In the genomic region with DNA sequence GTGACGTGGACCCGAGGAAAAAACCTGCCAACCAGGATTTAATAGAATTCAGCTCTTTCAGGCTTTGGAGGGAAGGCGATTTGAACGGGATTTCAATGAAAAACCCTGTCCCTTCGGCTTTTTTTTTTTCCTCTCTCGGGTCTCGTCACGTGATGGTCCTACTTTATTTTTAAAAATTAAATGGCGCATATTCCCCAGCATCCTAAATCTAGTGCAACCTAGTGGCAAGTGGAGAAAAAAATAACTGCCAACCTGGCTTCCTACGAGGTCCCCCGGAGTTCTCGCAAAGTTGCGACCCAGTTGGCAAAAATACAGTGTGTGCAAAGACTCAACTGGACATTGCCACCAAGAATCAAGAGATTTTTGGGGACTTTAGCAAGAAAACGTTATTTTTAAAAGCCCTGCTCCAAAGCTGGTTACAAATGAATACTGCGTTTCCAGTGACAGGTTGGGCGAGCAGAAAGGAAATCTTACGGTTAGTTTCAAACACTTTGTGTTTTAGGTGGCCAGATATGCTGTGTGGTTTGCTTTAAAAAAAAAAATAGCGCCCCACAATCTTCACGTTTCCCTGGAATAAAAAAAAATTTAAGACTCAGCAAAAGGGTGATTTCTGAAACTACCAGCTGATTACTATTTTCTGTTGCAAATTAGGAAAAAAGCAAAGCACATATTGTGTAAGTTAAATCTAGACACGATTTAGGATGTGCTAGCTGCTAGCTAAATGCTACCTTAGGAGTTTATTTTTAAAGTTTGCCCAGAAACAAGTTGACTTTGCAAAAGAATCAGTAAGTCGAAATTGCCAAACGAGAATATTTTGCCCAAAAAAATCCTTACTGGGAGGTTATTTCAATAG, we compare ENCODE assay signal across 1 cellular context.
TF ChIP-seq lines count a peak whose summit lies in the region.

No MANE protein-coding gene starts in this region.

TF ChIP-seq in HepG2, 621 proteins besides CTCF, POLR2A, EP300 and RAD21 (continued from another document and continues in another):
- TF ChIP-seq, protein P1, sequence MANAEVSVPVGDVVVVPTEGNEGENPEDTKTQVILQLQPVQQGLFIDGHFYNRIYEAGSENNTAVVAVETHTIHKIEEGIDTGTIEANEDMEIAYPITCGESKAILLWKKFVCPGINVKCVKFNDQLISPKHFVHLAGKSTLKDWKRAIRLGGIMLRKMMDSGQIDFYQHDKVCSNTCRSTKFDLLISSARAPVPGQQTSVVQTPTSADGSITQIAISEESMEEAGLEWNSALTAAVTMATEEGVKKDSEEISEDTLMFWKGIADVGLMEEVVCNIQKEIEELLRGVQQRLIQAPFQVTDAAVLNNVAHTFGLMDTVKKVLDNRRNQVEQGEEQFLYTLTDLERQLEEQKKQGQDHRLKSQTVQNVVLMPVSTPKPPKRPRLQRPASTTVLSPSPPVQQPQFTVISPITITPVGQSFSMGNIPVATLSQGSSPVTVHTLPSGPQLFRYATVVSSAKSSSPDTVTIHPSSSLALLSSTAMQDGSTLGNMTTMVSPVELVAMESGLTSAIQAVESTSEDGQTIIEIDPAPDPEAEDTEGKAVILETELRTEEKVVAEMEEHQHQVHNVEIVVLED (CRISPR knock-in tag; IDR thresholded peaks at IDR 0.05; ENCODE audit: borderline replicate concordance): no peak; the same call in 1 of the 2 replicates
- TF ChIP-seq IKZF1 (IDR thresholded peaks at IDR 0.05): no peak
- no peak for TF ChIP-seq ADNP (CRISPR knock-in tag; IDR thresholded peaks at IDR 0.05)
- TF ChIP-seq SMARCC2 (IDR thresholded peaks at IDR 0.05): no peak
- TF ChIP-seq, protein P2, sequence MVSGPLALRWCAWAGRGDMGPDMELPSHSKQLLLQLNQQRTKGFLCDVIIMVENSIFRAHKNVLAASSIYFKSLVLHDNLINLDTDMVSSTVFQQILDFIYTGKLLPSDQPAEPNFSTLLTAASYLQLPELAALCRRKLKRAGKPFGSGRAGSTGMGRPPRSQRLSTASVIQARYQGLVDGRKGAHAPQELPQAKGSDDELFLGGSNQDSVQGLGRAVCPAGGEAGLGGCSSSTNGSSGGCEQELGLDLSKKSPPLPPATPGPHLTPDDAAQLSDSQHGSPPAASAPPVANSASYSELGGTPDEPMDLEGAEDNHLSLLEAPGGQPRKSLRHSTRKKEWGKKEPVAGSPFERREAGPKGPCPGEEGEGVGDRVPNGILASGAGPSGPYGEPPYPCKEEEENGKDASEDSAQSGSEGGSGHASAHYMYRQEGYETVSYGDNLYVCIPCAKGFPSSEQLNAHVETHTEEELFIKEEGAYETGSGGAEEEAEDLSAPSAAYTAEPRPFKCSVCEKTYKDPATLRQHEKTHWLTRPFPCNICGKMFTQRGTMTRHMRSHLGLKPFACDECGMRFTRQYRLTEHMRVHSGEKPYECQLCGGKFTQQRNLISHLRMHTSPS (CRISPR knock-in tag; IDR thresholded peaks at IDR 0.05; ENCODE audit: low read depth): no peak
- TF ChIP-seq, protein P3, sequence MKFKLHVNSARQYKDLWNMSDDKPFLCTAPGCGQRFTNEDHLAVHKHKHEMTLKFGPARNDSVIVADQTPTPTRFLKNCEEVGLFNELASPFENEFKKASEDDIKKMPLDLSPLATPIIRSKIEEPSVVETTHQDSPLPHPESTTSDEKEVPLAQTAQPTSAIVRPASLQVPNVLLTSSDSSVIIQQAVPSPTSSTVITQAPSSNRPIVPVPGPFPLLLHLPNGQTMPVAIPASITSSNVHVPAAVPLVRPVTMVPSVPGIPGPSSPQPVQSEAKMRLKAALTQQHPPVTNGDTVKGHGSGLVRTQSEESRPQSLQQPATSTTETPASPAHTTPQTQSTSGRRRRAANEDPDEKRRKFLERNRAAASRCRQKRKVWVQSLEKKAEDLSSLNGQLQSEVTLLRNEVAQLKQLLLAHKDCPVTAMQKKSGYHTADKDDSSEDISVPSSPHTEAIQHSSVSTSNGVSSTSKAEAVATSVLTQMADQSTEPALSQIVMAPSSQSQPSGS (CRISPR knock-in tag; IDR thresholded peaks at IDR 0.05): no peak; the same call in none of the 2 replicates
- TF ChIP-seq ZNF572 (CRISPR knock-in tag; IDR thresholded peaks at IDR 0.05): no peak
- TF ChIP-seq HOXA5 (CRISPR knock-in tag; IDR thresholded peaks at IDR 0.05): peak; percentile 20; the same call in 1 of the 2 replicates
- TF ChIP-seq, protein P4, sequence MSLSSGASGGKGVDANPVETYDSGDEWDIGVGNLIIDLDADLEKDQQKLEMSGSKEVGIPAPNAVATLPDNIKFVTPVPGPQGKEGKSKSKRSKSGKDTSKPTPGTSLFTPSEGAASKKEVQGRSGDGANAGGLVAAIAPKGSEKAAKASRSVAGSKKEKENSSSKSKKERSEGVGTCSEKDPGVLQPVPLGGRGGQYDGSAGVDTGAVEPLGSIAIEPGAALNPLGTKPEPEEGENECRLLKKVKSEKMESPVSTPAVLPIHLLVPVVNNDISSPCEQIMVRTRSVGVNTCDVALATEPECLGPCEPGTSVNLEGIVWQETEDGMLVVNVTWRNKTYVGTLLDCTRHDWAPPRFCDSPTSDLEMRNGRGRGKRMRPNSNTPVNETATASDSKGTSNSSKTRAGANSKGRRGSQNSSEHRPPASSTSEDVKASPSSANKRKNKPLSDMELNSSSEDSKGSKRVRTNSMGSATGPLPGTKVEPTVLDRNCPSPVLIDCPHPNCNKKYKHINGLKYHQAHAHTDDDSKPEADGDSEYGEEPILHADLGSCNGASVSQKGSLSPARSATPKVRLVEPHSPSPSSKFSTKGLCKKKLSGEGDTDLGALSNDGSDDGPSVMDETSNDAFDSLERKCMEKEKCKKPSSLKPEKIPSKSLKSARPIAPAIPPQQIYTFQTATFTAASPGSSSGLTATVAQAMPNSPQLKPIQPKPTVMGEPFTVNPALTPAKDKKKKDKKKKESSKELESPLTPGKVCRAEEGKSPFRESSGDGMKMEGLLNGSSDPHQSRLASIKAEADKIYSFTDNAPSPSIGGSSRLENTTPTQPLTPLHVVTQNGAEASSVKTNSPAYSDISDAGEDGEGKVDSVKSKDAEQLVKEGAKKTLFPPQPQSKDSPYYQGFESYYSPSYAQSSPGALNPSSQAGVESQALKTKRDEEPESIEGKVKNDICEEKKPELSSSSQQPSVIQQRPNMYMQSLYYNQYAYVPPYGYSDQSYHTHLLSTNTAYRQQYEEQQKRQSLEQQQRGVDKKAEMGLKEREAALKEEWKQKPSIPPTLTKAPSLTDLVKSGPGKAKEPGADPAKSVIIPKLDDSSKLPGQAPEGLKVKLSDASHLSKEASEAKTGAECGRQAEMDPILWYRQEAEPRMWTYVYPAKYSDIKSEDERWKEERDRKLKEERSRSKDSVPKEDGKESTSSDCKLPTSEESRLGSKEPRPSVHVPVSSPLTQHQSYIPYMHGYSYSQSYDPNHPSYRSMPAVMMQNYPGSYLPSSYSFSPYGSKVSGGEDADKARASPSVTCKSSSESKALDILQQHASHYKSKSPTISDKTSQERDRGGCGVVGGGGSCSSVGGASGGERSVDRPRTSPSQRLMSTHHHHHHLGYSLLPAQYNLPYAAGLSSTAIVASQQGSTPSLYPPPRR (CRISPR knock-in tag; IDR thresholded peaks at IDR 0.05; ENCODE audit: borderline replicate concordance): no peak
- no peak for TF ChIP-seq FOSL2 (CRISPR knock-in tag; IDR thresholded peaks at IDR 0.05)
- TF ChIP-seq, protein P5, sequence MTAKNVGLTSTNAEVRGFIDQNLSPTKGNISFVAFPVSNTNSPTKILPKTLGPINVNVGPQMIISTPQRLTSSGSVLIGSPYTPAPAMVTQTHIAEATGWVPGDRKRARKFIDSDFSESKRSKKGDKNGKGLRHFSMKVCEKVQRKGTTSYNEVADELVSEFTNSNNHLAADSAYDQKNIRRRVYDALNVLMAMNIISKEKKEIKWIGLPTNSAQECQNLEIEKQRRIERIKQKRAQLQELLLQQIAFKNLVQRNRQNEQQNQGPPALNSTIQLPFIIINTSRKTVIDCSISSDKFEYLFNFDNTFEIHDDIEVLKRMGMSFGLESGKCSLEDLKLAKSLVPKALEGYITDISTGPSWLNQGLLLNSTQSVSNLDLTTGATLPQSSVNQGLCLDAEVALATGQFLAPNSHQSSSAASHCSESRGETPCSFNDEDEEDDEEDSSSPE (CRISPR knock-in tag; IDR thresholded peaks at IDR 0.05): no peak
- TF ChIP-seq ZNF883 (CRISPR knock-in tag; IDR thresholded peaks at IDR 0.05; ENCODE audit: not compliant biosample characterization): no peak
- TF ChIP-seq CBX5 (CRISPR knock-in tag; IDR thresholded peaks at IDR 0.05; ENCODE audit: borderline replicate concordance): 0 out of 2 replicates have a peak, but pooled peaks have one; percentile 23
- TF ChIP-seq ESRRA (CRISPR knock-in tag; IDR thresholded peaks at IDR 0.05; ENCODE audit: low read depth): 0 out of 2 replicates have a peak, but pooled peaks have one; percentile 14
- no peak for TF ChIP-seq ZFY (CRISPR knock-in tag; IDR thresholded peaks at IDR 0.05)
- TF ChIP-seq SIN3B (IDR thresholded peaks at IDR 0.05; ENCODE audit: low read length): peak; percentile 62; the same call in 1 of the 2 replicates
- TF ChIP-seq NFKBIZ (CRISPR knock-in tag; IDR thresholded peaks at IDR 0.05): peak; percentile 30; the same call in 1 of the 2 replicates
- no peak for TF ChIP-seq CENPT (CRISPR knock-in tag; IDR thresholded peaks at IDR 0.05; ENCODE audit: low read depth)
- TF ChIP-seq SOX5 (CRISPR knock-in tag; IDR thresholded peaks at IDR 0.05; ENCODE audit: borderline replicate concordance): no peak
- TF ChIP-seq ZFP36 (IDR thresholded peaks at IDR 0.05; ENCODE audit: borderline replicate concordance, low read depth, low read length, partially characterized antibody): no peak
- no peak for TF ChIP-seq HNRNPL (IDR thresholded peaks at IDR 0.05; ENCODE audit: low read depth, low read length)
- TF ChIP-seq ZNF234 (CRISPR knock-in tag; conservative IDR thresholded peaks at IDR 0.05): no peak
- no peak for TF ChIP-seq KDM5B (CRISPR knock-in tag; IDR thresholded peaks at IDR 0.05; ENCODE audit: borderline replicate concordance)
- TF ChIP-seq KMT2A (CRISPR knock-in tag; IDR thresholded peaks at IDR 0.05): no peak
- no peak for TF ChIP-seq ZNF225 (CRISPR knock-in tag; IDR thresholded peaks at IDR 0.05)
- TF ChIP-seq ZNF670 (CRISPR knock-in tag; IDR thresholded peaks at IDR 0.05; ENCODE audit: borderline replicate concordance): no peak
- TF ChIP-seq, protein P6, sequence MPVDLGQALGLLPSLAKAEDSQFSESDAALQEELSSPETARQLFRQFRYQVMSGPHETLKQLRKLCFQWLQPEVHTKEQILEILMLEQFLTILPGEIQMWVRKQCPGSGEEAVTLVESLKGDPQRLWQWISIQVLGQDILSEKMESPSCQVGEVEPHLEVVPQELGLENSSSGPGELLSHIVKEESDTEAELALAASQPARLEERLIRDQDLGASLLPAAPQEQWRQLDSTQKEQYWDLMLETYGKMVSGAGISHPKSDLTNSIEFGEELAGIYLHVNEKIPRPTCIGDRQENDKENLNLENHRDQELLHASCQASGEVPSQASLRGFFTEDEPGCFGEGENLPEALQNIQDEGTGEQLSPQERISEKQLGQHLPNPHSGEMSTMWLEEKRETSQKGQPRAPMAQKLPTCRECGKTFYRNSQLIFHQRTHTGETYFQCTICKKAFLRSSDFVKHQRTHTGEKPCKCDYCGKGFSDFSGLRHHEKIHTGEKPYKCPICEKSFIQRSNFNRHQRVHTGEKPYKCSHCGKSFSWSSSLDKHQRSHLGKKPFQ (CRISPR knock-in tag; IDR thresholded peaks at IDR 0.05; ENCODE audit: insufficient replicate concordance): no peak
- no peak for TF ChIP-seq ZNF562 (CRISPR knock-in tag; IDR thresholded peaks at IDR 0.05; ENCODE audit: borderline replicate concordance)
- TF ChIP-seq MBD4 (IDR thresholded peaks at IDR 0.05; ENCODE audit: borderline replicate concordance, low read length): no peak
- no peak for TF ChIP-seq KDM1A (CRISPR knock-in tag; IDR thresholded peaks at IDR 0.05)
- TF ChIP-seq ZNF160 (CRISPR knock-in tag; IDR thresholded peaks at IDR 0.05): no peak; the same call in 1 of the 2 replicates
- TF ChIP-seq, protein P7, sequence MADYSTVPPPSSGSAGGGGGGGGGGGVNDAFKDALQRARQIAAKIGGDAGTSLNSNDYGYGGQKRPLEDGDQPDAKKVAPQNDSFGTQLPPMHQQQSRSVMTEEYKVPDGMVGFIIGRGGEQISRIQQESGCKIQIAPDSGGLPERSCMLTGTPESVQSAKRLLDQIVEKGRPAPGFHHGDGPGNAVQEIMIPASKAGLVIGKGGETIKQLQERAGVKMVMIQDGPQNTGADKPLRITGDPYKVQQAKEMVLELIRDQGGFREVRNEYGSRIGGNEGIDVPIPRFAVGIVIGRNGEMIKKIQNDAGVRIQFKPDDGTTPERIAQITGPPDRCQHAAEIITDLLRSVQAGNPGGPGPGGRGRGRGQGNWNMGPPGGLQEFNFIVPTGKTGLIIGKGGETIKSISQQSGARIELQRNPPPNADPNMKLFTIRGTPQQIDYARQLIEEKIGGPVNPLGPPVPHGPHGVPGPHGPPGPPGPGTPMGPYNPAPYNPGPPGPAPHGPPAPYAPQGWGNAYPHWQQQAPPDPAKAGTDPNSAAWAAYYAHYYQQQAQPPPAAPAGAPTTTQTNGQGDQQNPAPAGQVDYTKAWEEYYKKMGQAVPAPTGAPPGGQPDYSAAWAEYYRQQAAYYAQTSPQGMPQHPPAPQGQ (CRISPR knock-in tag; IDR thresholded peaks at IDR 0.05; ENCODE audit: borderline replicate concordance): no peak
- TF ChIP-seq ZFX (CRISPR knock-in tag; IDR thresholded peaks at IDR 0.05; ENCODE audit: low read depth): no peak
- no peak for TF ChIP-seq NFYC (CRISPR knock-in tag; IDR thresholded peaks at IDR 0.05)
- TF ChIP-seq, protein P8, sequence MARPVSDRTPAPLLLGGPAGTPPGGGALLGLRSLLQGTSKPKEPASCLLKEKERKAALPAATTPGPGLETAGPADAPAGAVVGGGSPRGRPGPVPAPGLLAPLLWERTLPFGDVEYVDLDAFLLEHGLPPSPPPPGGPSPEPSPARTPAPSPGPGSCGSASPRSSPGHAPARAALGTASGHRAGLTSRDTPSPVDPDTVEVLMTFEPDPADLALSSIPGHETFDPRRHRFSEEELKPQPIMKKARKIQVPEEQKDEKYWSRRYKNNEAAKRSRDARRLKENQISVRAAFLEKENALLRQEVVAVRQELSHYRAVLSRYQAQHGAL (CRISPR knock-in tag; IDR thresholded peaks at IDR 0.05; ENCODE audit: not compliant biosample characterization): peak; percentile 32
- TF ChIP-seq ZNF850 (CRISPR knock-in tag; conservative IDR thresholded peaks at IDR 0.05): no peak
- TF ChIP-seq, protein P9, sequence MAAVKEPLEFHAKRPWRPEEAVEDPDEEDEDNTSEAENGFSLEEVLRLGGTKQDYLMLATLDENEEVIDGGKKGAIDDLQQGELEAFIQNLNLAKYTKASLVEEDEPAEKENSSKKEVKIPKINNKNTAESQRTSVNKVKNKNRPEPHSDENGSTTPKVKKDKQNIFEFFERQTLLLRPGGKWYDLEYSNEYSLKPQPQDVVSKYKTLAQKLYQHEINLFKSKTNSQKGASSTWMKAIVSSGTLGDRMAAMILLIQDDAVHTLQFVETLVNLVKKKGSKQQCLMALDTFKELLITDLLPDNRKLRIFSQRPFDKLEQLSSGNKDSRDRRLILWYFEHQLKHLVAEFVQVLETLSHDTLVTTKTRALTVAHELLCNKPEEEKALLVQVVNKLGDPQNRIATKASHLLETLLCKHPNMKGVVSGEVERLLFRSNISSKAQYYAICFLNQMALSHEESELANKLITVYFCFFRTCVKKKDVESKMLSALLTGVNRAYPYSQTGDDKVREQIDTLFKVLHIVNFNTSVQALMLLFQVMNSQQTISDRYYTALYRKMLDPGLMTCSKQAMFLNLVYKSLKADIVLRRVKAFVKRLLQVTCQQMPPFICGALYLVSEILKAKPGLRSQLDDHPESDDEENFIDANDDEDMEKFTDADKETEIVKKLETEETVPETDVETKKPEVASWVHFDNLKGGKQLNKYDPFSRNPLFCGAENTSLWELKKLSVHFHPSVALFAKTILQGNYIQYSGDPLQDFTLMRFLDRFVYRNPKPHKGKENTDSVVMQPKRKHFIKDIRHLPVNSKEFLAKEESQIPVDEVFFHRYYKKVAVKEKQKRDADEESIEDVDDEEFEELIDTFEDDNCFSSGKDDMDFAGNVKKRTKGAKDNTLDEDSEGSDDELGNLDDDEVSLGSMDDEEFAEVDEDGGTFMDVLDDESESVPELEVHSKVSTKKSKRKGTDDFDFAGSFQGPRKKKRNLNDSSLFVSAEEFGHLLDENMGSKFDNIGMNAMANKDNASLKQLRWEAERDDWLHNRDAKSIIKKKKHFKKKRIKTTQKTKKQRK (IDR thresholded peaks at IDR 0.05; ENCODE audit: low read length): no peak
- no peak for TF ChIP-seq KDM2A (CRISPR knock-in tag; IDR thresholded peaks at IDR 0.05; ENCODE audit: borderline replicate concordance, low read depth)
